ENCODE assay signal across 14 cellular contexts in the genomic region with DNA sequence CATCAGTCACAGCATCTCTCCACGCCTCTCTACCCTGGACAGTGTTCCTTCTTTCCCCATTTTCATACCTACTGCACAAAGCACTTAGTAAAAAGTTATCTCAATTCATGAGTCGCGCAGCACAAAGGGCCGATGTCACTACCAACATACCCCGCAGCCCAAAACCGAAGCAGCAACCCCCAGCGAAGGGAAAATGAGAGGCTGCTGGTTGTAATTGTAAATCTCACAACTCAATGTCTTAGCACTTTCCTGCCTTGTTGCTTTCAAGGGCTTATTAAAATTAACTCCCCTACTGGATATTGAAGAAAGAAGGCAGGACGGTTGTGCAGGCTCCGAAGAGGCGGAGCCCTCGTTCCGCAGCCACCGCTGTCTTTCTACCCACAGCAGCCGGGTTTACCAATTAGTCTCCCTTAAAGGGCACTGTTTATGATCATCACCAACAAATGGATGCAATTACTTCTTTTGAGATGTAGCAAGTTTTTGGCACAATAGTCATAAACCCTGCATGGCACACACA. TPM values are rescaled to one million over a fixed set of nuclear protein-coding genes. Genes with fewer than 3 reads are reported as not detected.
A peak's percentile ranks its signal among the peaks of the same experiment; 100 is the strongest.
DNase-seq lines count a peak whose midpoint lies in the region; ATAC-seq and TF ChIP-seq lines count a peak whose summit lies in the region.
"Had no signal": no experiment of that assay in that cellular context is flagged by ENCODE, and none has a peak within 500 bp of the region (broad histone marks: within the 10 kb centered on the region; RNA-seq: fewer than 3 reads in every experiment).

No MANE protein-coding gene starts in this region.

- POLR2A ChIA-PET in HCT116 (lab: Charles Lee), result no interaction called here

- H3K9me3 Mint-ChIP-seq in endothelial cell (ENCODE audit: unreplicated experiment), result no peaks in the 10 kb centered on the region
- H3K9me3 Mint-ChIP-seq: stimulated activated effector memory CD8-positive, alpha-beta T cell treated with anti-CD3 and anti-CD28 coated beads, Interleukin-12 subunit alpha, Interleukin-12 subunit beta, amount 100 ng/mL, for 72 hours; WTC11 had no signal

- peak overlapping the region; percentile 21 for H2BK15ac ChIP-seq in mesenchymal stem cell (ENCODE audit: low read depth, poor library complexity, severe bottlenecking)

- H3K9ac ChIP-seq in HCT116 (ENCODE audit: low read length) (peak overlapping the region; percentile 56), mesenchymal stem cell (ENCODE audit: low read length) (peak overlapping the region; percentile 88)

- no peak overlapping the region for H2BK5ac ChIP-seq in mesenchymal stem cell (ENCODE audit: low read depth, low read length, poor library complexity, severe bottlenecking)

- no peak for DNase-seq in HCT116 (ENCODE audit: low read depth, low spot score)
- DNase-seq in caudate nucleus (lab: John Stamatoyannopoulos, UW), result no peak
- no peak for DNase-seq in mesenchymal stem cell
- no peak for DNase-seq in endothelial cell (ENCODE audit: low spot score)
- DNase-seq in DMS 273 (lab: John Stamatoyannopoulos, UW; ENCODE audit: unreplicated experiment), result no peak
- DNase-seq: activated T-cell treated with anti-CD3 and anti-CD28 coated beads, Interleukin-2, amount 50 U/mL, for 48 hours; left cardiac atrium; NCI-H1092 treated with DMSO at 0.1 percent for 48 hours; NK-92 treated with Interleukin-12 subunit alpha and Interleukin-12 subunit beta, amount 100 ng/mL, for 24 hours had no signal

- peaks cover 0 to 10% of the 10 kb centered on the region in 2 experiments; a peak in 3 of 4 replicates for H3K4me1 ChIP-seq in HCT116 (ENCODE audit: control insufficient read depth in 1 of 2, insufficient read depth in 2 of 2, low read length in 2 of 2)
- H3K4me1 ChIP-seq in mesenchymal stem cell (ENCODE audit: control insufficient read depth, insufficient read depth, low read depth, low read length), result peaks cover 50% of the 10 kb centered on the region

- no peaks in the 10 kb centered on the region for H4K20me1 ChIP-seq in HCT116 (ENCODE audit: insufficient read depth)

- H4K8ac ChIP-seq in mesenchymal stem cell (ENCODE audit: low read length), result no peak overlapping the region

- peak overlapping the region; percentile 47 for H2AK5ac ChIP-seq in mesenchymal stem cell (ENCODE audit: low read length, severe bottlenecking)

- peak; percentile 61 for ATAC-seq in HCT116
- ATAC-seq in HG02870 (IDR thresholded peaks at IDR 0.05; ENCODE audit: unreplicated experiment), result no peak
- no peak for ATAC-seq in GM21360 (IDR thresholded peaks at IDR 0.05; ENCODE audit: unreplicated experiment)
- ATAC-seq: left cardiac atrium; stimulated activated effector memory CD8-positive, alpha-beta T cell treated with anti-CD3 and anti-CD28 coated beads, Interleukin-12 subunit alpha, Interleukin-12 subunit beta, amount 100 ng/mL, for 72 hours; WTC11 had no signal

- peaks cover 1% of the 10 kb centered on the region for H3K27me3 Mint-ChIP-seq in endothelial cell (ENCODE audit: unreplicated experiment)

- H3K23ac ChIP-seq in mesenchymal stem cell (ENCODE audit: low read length in 2 of 2), result no peak overlapping the region

- RAD21 ChIA-PET in HCT116 (lab: Charles Lee; ENCODE audit: low non-redundant PET in 1 of 2, low total read pairs in 2 of 2, uncharacterized antibody in 2 of 2, unreplicated experiment in 2 of 2), result no interaction called here

- peak overlapping the region; percentile 37 to 42 for H3K4ac ChIP-seq in mesenchymal stem cell (ENCODE audit: low read depth in 1 of 2, low read length in 2 of 2)

- intact Hi-C loops in HCT116 (cut with micrococcal nuclease), result no loop called here

- peak overlapping the region in 1 of 2 experiments; percentile 18 for H2BK12ac ChIP-seq in mesenchymal stem cell (ENCODE audit: low read length in 2 of 2)

- H3K9me3 ChIP-seq in HCT116 (ENCODE audit: control insufficient read depth in 1 of 2, insufficient read depth in 1 of 2, low read depth in 1 of 2, low read length in 2 of 2), result no peaks in the 10 kb centered on the region
- no peaks in the 10 kb centered on the region for H3K9me3 ChIP-seq in mesenchymal stem cell (ENCODE audit: control insufficient read depth, low read length)

- H3K4me3 ChIP-seq in HCT116 (replicated peaks in 1 of 2; ENCODE audit: low read depth in 1 of 2, low read length in 2 of 2), result peak overlapping the region; percentile 46 to 54
- peak overlapping the region in 1 of 2 experiments; percentile 74 for H3K4me3 ChIP-seq in mesenchymal stem cell (ENCODE audit: insufficient read depth in 1 of 2, low read depth in 1 of 2, low read length in 2 of 2)

- peaks cover 7% of the 10 kb centered on the region for H3K79me1 ChIP-seq in mesenchymal stem cell (replicated peaks; ENCODE audit: low read length, poor library complexity, severe bottlenecking)

- peaks cover 1% of the 10 kb centered on the region for H3K4me1 Mint-ChIP-seq in endothelial cell (ENCODE audit: unreplicated experiment)
- H3K4me1 Mint-ChIP-seq: stimulated activated effector memory CD8-positive, alpha-beta T cell treated with anti-CD3 and anti-CD28 coated beads, Interleukin-12 subunit alpha, Interleukin-12 subunit beta, amount 100 ng/mL, for 72 hours had no signal

- no peak overlapping the region for H3K4me3 Mint-ChIP-seq in endothelial cell (ENCODE audit: unreplicated experiment)
- H3K4me3 Mint-ChIP-seq: stimulated activated effector memory CD8-positive, alpha-beta T cell treated with anti-CD3 and anti-CD28 coated beads, Interleukin-12 subunit alpha, Interleukin-12 subunit beta, amount 100 ng/mL, for 72 hours; WTC11 had no signal

- no peak overlapping the region for H3K14ac ChIP-seq in mesenchymal stem cell (ENCODE audit: low read length in 2 of 2)

- H3K4me2 ChIP-seq in HCT116 (ENCODE audit: low read length) (peak overlapping the region; percentile 70), mesenchymal stem cell (ENCODE audit: low read length, poor library complexity, severe bottlenecking) (peak overlapping the region; percentile 8)

- H3K27ac Mint-ChIP-seq in endothelial cell (ENCODE audit: unreplicated experiment), result no peak overlapping the region
- H3K27ac Mint-ChIP-seq: stimulated activated effector memory CD8-positive, alpha-beta T cell treated with anti-CD3 and anti-CD28 coated beads, Interleukin-12 subunit alpha, Interleukin-12 subunit beta, amount 100 ng/mL, for 72 hours; WTC11 had no signal

- peak overlapping the region; percentile 55 for H2BK120ac ChIP-seq in mesenchymal stem cell (ENCODE audit: low read depth, low read length)

- H3K27me3 ChIP-seq in HCT116 (ENCODE audit: insufficient read depth, low read length) (no peaks in the 10 kb centered on the region), mesenchymal stem cell (ENCODE audit: control insufficient read depth in 1 of 2, insufficient read depth in 1 of 2, low read length in 2 of 2) (no peaks in the 10 kb centered on the region)

- no TSS peak for BruUV-seq in HCT116 (replicated peaks; lab: Mats Ljungman, UMichigan)

- H3K36me3 Mint-ChIP-seq in endothelial cell (ENCODE audit: low read depth, unreplicated experiment), result peaks cover 6% of the 10 kb centered on the region
- H3K36me3 Mint-ChIP-seq: stimulated activated effector memory CD8-positive, alpha-beta T cell treated with anti-CD3 and anti-CD28 coated beads, Interleukin-12 subunit alpha, Interleukin-12 subunit beta, amount 100 ng/mL, for 72 hours; WTC11 had no signal

- no peak for TF ChIP-seq POLR2A in HCT116 (IDR thresholded peaks at IDR 0.05; ENCODE audit: borderline replicate concordance, extremely low read depth, insufficient read depth, insufficient read length)

- H2AFZ ChIP-seq in HCT116 (ENCODE audit: low read depth, low read length, poor library complexity, severe bottlenecking), result no peak overlapping the region
- H2AFZ ChIP-seq in mesenchymal stem cell (ENCODE audit: low read depth, low read length), result no peak overlapping the region

- no peak for TF ChIP-seq CTCF in HCT116 (IDR thresholded peaks at IDR 0.05 in 2 of 3, conservative IDR thresholded peaks at IDR 0.05 in 1 of 3; ENCODE audit: borderline replicate concordance in 1 of 3, insufficient read depth in 1 of 3, low read depth in 2 of 3, low read length in 2 of 3)
- no peak for TF ChIP-seq CTCF in endothelial cell (IDR thresholded peaks at IDR 0.05; ENCODE audit: unreplicated experiment)

- WGBS in mesenchymal stem cell, result 72% methylated on average over 13 of the region's 14 CpGs

- H3K36me3 ChIP-seq in HCT116 (ENCODE audit: control insufficient read depth in 1 of 2, insufficient read depth in 2 of 2, low read length in 2 of 2) (no peaks in the 10 kb centered on the region), mesenchymal stem cell (ENCODE audit: control insufficient read depth in 1 of 2, insufficient read depth in 2 of 2, low read depth in 1 of 2, low read length in 2 of 2) (peaks cover 0 to 11% of the 10 kb centered on the region in 2 experiments)

- H3K79me2 ChIP-seq in HCT116 (ENCODE audit: insufficient read depth, low read length), result peaks cover 42% of the 10 kb centered on the region

- no peak for TF ChIP-seq RAD21 in HCT116 (IDR thresholded peaks at IDR 0.05; ENCODE audit: low read depth)

- CTCF ChIA-PET in HCT116 (lab: Charles Lee), result no interaction called here

- no peaks in the 10 kb centered on the region for H3K9me2 ChIP-seq in HCT116 (ENCODE audit: insufficient read depth)

- H3K18ac ChIP-seq in mesenchymal stem cell (ENCODE audit: low read depth in 1 of 2, low read length in 2 of 2), result peak overlapping the region in 1 of 2 experiments; percentile 38

- H3K27ac ChIP-seq in HCT116 (ENCODE audit: low read depth, low read length), result peak overlapping the region; percentile 55
- H3K27ac ChIP-seq in caudate nucleus (ENCODE audit: low read depth, low read length), result peak overlapping the region; percentile 36
- peak overlapping the region; percentile 24 for H3K27ac ChIP-seq in mesenchymal stem cell (ENCODE audit: low read length, poor library complexity, severe bottlenecking)
- peak overlapping the region; percentile 22 for H3K27ac ChIP-seq in temporal lobe (ENCODE audit: low read depth, low read length)

- H4K91ac ChIP-seq in mesenchymal stem cell (ENCODE audit: low read length), result no peak overlapping the region

TF ChIP-seq in HCT116, 20 proteins besides CTCF, POLR2A, EP300 and RAD21 (continues in another document):
- TF ChIP-seq SRF (IDR thresholded peaks at IDR 0.05; ENCODE audit: low read depth) (no peak), CBX3 (IDR thresholded peaks at IDR 0.05; ENCODE audit: low read depth) (no peak), ZNF274 (IDR thresholded peaks at IDR 0.05; ENCODE audit: low read depth, low read length) (no peak), POLR2AphosphoS5 (IDR thresholded peaks at IDR 0.05; ENCODE audit: low read depth, low read length) (no peak), YY1 (IDR thresholded peaks at IDR 0.05; ENCODE audit: extremely low read depth, insufficient replicate concordance, low read depth, low read length) (no peak), FOSL1 (IDR thresholded peaks at IDR 0.05; ENCODE audit: low read depth) (no peak)
- TF ChIP-seq, protein P1, sequence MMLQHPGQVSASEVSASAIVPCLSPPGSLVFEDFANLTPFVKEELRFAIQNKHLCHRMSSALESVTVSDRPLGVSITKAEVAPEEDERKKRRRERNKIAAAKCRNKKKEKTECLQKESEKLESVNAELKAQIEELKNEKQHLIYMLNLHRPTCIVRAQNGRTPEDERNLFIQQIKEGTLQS (IDR thresholded peaks at IDR 0.05), result no peak

RNA-seq across cellular contexts. Expression of a gene that starts 6.5 kb away (rescaled TPM):
- total RNA-seq in HCT116 (2021; ENCODE audit: unreplicated experiment) (15.4 TPM), temporal lobe (46.0 TPM), endothelial cell (ENCODE audit: unreplicated experiment) (13.1 TPM)
- 9.4 and 10.6 TPM in 2 replicates for polyA plus RNA-seq in HCT116 (2012)
- 11.6 TPM for polyA plus RNA-seq in mesenchymal stem cell (2013, experiment 1 of 2)
- 11.2 TPM for polyA plus RNA-seq in mesenchymal stem cell (2013, experiment 2 of 2)
